ENCODE assay signal across 8 cellular contexts in genomic region chr5:138274189-138274853, GRCh38. TPM values are rescaled to one million over a fixed set of nuclear protein-coding genes. Genes with fewer than 3 reads are reported as not detected.
DNase-seq lines count a peak whose midpoint lies in the region; ATAC-seq lines count a peak whose summit lies in the region.

Gene GFRA3 (minus strand): TSS chr5:138274621. CDS start chr5:138274424, 197 bp downstream.

- DNase-seq in NCI-H146 (lab: John Stamatoyannopoulos, UW) (peak; percentile 41), NCI-H146 treated with DMSO at 0.1 percent for 48 hours (lab: John Stamatoyannopoulos, UW; ENCODE audit: unreplicated experiment) (no peak), right cardiac atrium (peak in 2 of 3 donors; percentile 49 to 50), ureter (ENCODE audit: low spot score) (no peak), HPDE6-E6E7 (ENCODE audit: extremely low spot score) (no peak)
- DNase-seq in activated T-helper 1 cell treated with anti-CD3 and anti-CD28 coated beads, Interleukin-12 subunit alpha, Interleukin-12 subunit beta, Interleukin-2, Interleukin-4 antibody, amounts not matched to agents 30 ng/mL and 10 ng/mL and 1 ng/mL, durations not matched to agents 14 hours and 24 hours and 36 hours (ENCODE audit: low spot score) = no peak
- DNase-seq in stimulated activated CD8-positive, alpha-beta memory T cell treated with anti-CD3 and anti-CD28 coated beads, Interleukin-4, amount 100 ng/mL, for 48 hours = peak; percentile 31

- 3% methylated on average over 62 of the region's 62 CpGs for WGBS in right cardiac atrium

- ATAC-seq in right cardiac atrium (peak; percentile 33 to 63), HG02973 (IDR thresholded peaks at IDR 0.05; ENCODE audit: unreplicated experiment) (no peak)

- no peak within 1 kb of the TSS for H3K27ac ChIP-seq in right cardiac atrium (ENCODE audit: low read length)

- no peaks in the 10 kb centered on the region for H3K27me3 ChIP-seq in right cardiac atrium (ENCODE audit: control insufficient read depth, insufficient read depth)

- peaks cover 6% of the 10 kb centered on the region for H3K4me1 Mint-ChIP-seq in activated T-helper 1 cell treated with anti-CD3 and anti-CD28 coated beads, Interleukin-12 subunit alpha, Interleukin-12 subunit beta, Interleukin-2, Interleukin-4 antibody, amounts not matched to agents 30 ng/mL and 10 ng/mL and 1 ng/mL, durations not matched to agents 14 hours and 24 hours and 36 hours (ENCODE audit: low read depth)

- no peak within 1 kb of the TSS for H3K27ac Mint-ChIP-seq in activated T-helper 1 cell treated with anti-CD3 and anti-CD28 coated beads, Interleukin-12 subunit alpha, Interleukin-12 subunit beta, Interleukin-2, Interleukin-4 antibody, amounts not matched to agents 30 ng/mL and 10 ng/mL and 1 ng/mL, durations not matched to agents 14 hours and 24 hours and 36 hours

- peaks cover 29% of the 10 kb centered on the region for H3K27me3 Mint-ChIP-seq in activated T-helper 1 cell treated with anti-CD3 and anti-CD28 coated beads, Interleukin-12 subunit alpha, Interleukin-12 subunit beta, Interleukin-2, Interleukin-4 antibody, amounts not matched to agents 30 ng/mL and 10 ng/mL and 1 ng/mL, durations not matched to agents 14 hours and 24 hours and 36 hours (ENCODE audit: insufficient read depth)

- H3K9me3 Mint-ChIP-seq in activated T-helper 1 cell treated with anti-CD3 and anti-CD28 coated beads, Interleukin-12 subunit alpha, Interleukin-12 subunit beta, Interleukin-2, Interleukin-4 antibody, amounts not matched to agents 30 ng/mL and 10 ng/mL and 1 ng/mL, durations not matched to agents 14 hours and 24 hours and 36 hours = no peaks in the 10 kb centered on the region

- intact Hi-C loops in activated T-helper 1 cell treated with anti-CD3 and anti-CD28 coated beads, Interleukin-12 subunit alpha, Interleukin-12 subunit beta, Interleukin-2, Interleukin-4 antibody, amounts not matched to agents 30 ng/mL and 10 ng/mL and 1 ng/mL, durations not matched to agents 14 hours and 24 hours and 36 hours (cut with micrococcal nuclease) = no loop called here
- intact Hi-C loops in right cardiac atrium (cut with DNase I) = loop anchor here in 1 of 4 donors (10.0 kb wide), 1 partner anchor 50 kb away; no protein-coding TSS in a partner anchor

- H3K4me3 Mint-ChIP-seq in activated T-helper 1 cell treated with anti-CD3 and anti-CD28 coated beads, Interleukin-12 subunit alpha, Interleukin-12 subunit beta, Interleukin-2, Interleukin-4 antibody, amounts not matched to agents 30 ng/mL and 10 ng/mL and 1 ng/mL, durations not matched to agents 14 hours and 24 hours and 36 hours = peak within 1 kb of the TSS; percentile 53

- peak within 1 kb of the TSS; percentile 55 for H3K4me3 ChIP-seq in right cardiac atrium (ENCODE audit: low read length)

- no peaks in the 10 kb centered on the region for H3K9me3 ChIP-seq in right cardiac atrium (ENCODE audit: control insufficient read depth, low read length)

- H3K36me3 Mint-ChIP-seq in activated T-helper 1 cell treated with anti-CD3 and anti-CD28 coated beads, Interleukin-12 subunit alpha, Interleukin-12 subunit beta, Interleukin-2, Interleukin-4 antibody, amounts not matched to agents 30 ng/mL and 10 ng/mL and 1 ng/mL, durations not matched to agents 14 hours and 24 hours and 36 hours (ENCODE audit: low read depth) = peaks cover 2% of the 10 kb centered on the region

- H3K4me1 ChIP-seq in right cardiac atrium (ENCODE audit: control insufficient read depth, insufficient read depth, low read length) = peaks cover 2% of the 10 kb centered on the region

RNA-seq across cellular contexts. Expression of gene GFRA3, which starts in this region (rescaled TPM):
- total RNA-seq in activated T-helper 1 cell treated with anti-CD3 and anti-CD28 coated beads, Interleukin-12 subunit alpha, Interleukin-12 subunit beta, Interleukin-2, Interleukin-4 antibody, amounts not matched to agents 30 ng/mL and 10 ng/mL and 1 ng/mL, durations not matched to agents 14 hours and 24 hours and 36 hours = 0.13 TPM in 1 of 2 replicates, not detected in the other
- total RNA-seq in right cardiac atrium (1 to 10 TPM; 1.0 to 1.9 (median 1.5) TPM), ureter (0.60 TPM)
- polyA plus RNA-seq in right cardiac atrium = 2.5 TPM

Comparison
In these comparisons a context has a peak if more than half of its experiments do, and no peak if none do; other contexts are left out.
1. DNase-seq: peak in NCI-H146 (single experiment), right cardiac atrium (2 of 3) and stimulated activated CD8-positive, alpha-beta memory T cell treated with anti-CD3 and anti-CD28 coated beads, Interleukin-4, amount 100 ng/mL, for 48 hours (single experiment); none in NCI-H146 treated with DMSO at 0.1 percent for 48 hours (single experiment), activated T-helper 1 cell treated with anti-CD3 and anti-CD28 coated beads, Interleukin-12 subunit alpha, Interleukin-12 subunit beta, Interleukin-2, Interleukin-4 antibody, amounts not matched to agents 30 ng/mL and 10 ng/mL and 1 ng/mL, durations not matched to agents 14 hours and 24 hours and 36 hours (single experiment), ureter (single experiment) and HPDE6-E6E7 (single experiment).